8 cellular contexts compared by ENCODE assay signal in the genomic region with DNA sequence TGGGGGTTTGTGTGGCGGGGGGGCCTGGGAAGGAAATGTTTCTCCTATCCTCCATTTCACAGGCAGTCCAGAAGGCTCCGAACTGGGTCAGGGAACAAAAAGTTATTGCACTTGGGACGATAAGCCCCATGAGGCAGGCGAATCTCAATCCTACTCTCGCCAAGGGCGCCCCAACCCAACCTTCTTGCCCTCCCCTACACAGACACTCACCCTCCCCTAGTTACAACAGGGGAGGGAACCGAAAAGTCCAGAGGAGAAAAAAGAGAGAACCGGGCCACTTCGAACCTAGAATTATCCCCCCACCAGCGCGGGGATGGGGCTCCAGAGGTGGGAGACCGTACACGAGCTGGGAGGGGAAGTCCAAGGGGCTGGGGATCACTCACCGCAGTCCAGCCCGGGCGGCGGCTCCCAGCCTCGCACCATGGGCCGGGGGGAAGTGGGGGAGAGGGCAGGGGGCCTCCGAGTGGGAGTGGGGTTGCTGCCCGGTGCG. TPM values are rescaled to one million over a fixed set of nuclear protein-coding genes. Genes with fewer than 3 reads are reported as not detected.
A peak's percentile ranks its signal among the peaks of the same experiment; 100 is the strongest.
DNase-seq lines count a peak whose midpoint lies in the region; ATAC-seq and TF ChIP-seq lines count a peak whose summit lies in the region.

No MANE protein-coding gene starts in this region.

- H3K9ac ChIP-seq in rectal smooth muscle tissue (ENCODE audit: low read length) = peak overlapping the region; percentile 86

- no peaks in the 10 kb centered on the region for H3K9me3 Mint-ChIP-seq in activated CD4-positive, alpha-beta memory T cell treated with anti-CD3 and anti-CD28 coated beads, Interleukin-2, amount 10 ng/mL, durations not matched to agents 7 days and 5 days

- POLR2A ChIA-PET in AG04449 (lab: Yijun Ruan, JAX) = interaction anchor here (1.6 to 2.5 kb wide), 3 partner anchors 17 to 36 kb away, joined by 4 to 16 read pairs (median 9); partner anchors contain the start of genes BCL2L2, PABPN1 and PPP1R3E
- POLR2A ChIA-PET in activated CD4-positive, alpha-beta memory T cell treated with anti-CD3 and anti-CD28 coated beads, Interleukin-2, amount 10 ng/mL, durations not matched to agents 7 days and 5 days (lab: Charles Lee) = interaction anchor here (0.9 to 3.8 kb wide), 7 partner anchors 11 to 257 kb away, joined by 3 to 62 read pairs (median 5); partner anchors contain the start of genes ACIN1, BCL2L2, C14orf119 and PABPN1

- CTCF ChIA-PET in AG04449 (lab: Yijun Ruan, JAX) = interaction anchor here (1.4 to 19.3 kb wide), 3 partner anchors 10 to 36 kb away, joined by 3 to 300 read pairs (median 23); partner anchors contain the start of genes BCL2L2 and PPP1R3E
- CTCF ChIA-PET in activated CD4-positive, alpha-beta memory T cell treated with anti-CD3 and anti-CD28 coated beads, Interleukin-2, amount 10 ng/mL, durations not matched to agents 7 days and 5 days (lab: Charles Lee) = interaction anchor here (1.2 to 7.3 kb wide), 5 partner anchors 13 to 299 kb away, joined by 4 to 78 read pairs (median 10); partner anchors contain the start of genes PABPN1 and PPP1R3E

- ATAC-seq in GM19025 (IDR thresholded peaks at IDR 0.05; ENCODE audit: low read depth, unreplicated experiment) (peak; percentile 21), HG03175 (IDR thresholded peaks at IDR 0.05; ENCODE audit: unreplicated experiment) (peak; percentile 23), Right ventricle myocardium superior (ENCODE audit: poor library complexity) (peak; percentile 49)

- peak overlapping the region; percentile 89 for H3K4me3 Mint-ChIP-seq in activated CD4-positive, alpha-beta memory T cell treated with anti-CD3 and anti-CD28 coated beads, Interleukin-2, amount 10 ng/mL, durations not matched to agents 7 days and 5 days

- peaks cover 8% of the 10 kb centered on the region for H3K4me1 ChIP-seq in rectal smooth muscle tissue (ENCODE audit: control insufficient read depth, insufficient read depth, low read length)

- in situ Hi-C loops in KBM-7 (cut with MboI; ENCODE audit: low pct_unique_long_range_greater_than_20kb, low sequenced_read_pairs) = no loop called here

- peaks cover 2% of the 10 kb centered on the region for H3K36me3 Mint-ChIP-seq in activated CD4-positive, alpha-beta memory T cell treated with anti-CD3 and anti-CD28 coated beads, Interleukin-2, amount 10 ng/mL, durations not matched to agents 7 days and 5 days (ENCODE audit: low read depth)

- H3K27ac ChIP-seq in rectal smooth muscle tissue (ENCODE audit: low read depth, low read length) = peak overlapping the region; percentile 91

- peak overlapping the region; percentile 78 for H3K27ac Mint-ChIP-seq in activated CD4-positive, alpha-beta memory T cell treated with anti-CD3 and anti-CD28 coated beads, Interleukin-2, amount 10 ng/mL, durations not matched to agents 7 days and 5 days

- H3K27me3 ChIP-seq in rectal smooth muscle tissue (ENCODE audit: control insufficient read depth, insufficient read depth, low read length) = no peaks in the 10 kb centered on the region

- intact Hi-C loops in Right ventricle myocardium superior (cut with DNase I) = no loop called here

- H3K4me3 ChIP-seq in AG04449 (ENCODE audit: low read depth, low read length) = peak overlapping the region; percentile 83
- peak overlapping the region; percentile 85 for H3K4me3 ChIP-seq in rectal smooth muscle tissue (ENCODE audit: low read length)

- no peaks in the 10 kb centered on the region for H3K36me3 ChIP-seq in rectal smooth muscle tissue (ENCODE audit: control insufficient read depth, insufficient read depth, low read length)

- DNase-seq in AG04449 (ENCODE audit: low read depth, low spot score) = no peak
- DNase-seq in activated CD4-positive, alpha-beta memory T cell treated with anti-CD3 and anti-CD28 coated beads, Interleukin-2, amount 10 ng/mL, durations not matched to agents 7 days and 5 days = no peak
- DNase-seq in Right ventricle myocardium superior = no peak
- no peak for DNase-seq in effector CD8-positive, alpha-beta T cell (lab: John Stamatoyannopoulos, UW)
- DNase-seq in KBM-7 = no peak

- H3K4me1 Mint-ChIP-seq in activated CD4-positive, alpha-beta memory T cell treated with anti-CD3 and anti-CD28 coated beads, Interleukin-2, amount 10 ng/mL, durations not matched to agents 7 days and 5 days = peaks cover 28% of the 10 kb centered on the region

- H3K27me3 Mint-ChIP-seq in activated CD4-positive, alpha-beta memory T cell treated with anti-CD3 and anti-CD28 coated beads, Interleukin-2, amount 10 ng/mL, durations not matched to agents 7 days and 5 days = no peaks in the 10 kb centered on the region

- TF ChIP-seq CTCF in AG04449 (IDR thresholded peaks at IDR 0.05; ENCODE audit: insufficient read depth, low read length, missing control alignments) = no peak

RNA-seq across cellular contexts. Expression of gene HOMEZ, which starts 0.4 kb away (rescaled TPM):
- total RNA-seq in activated CD4-positive, alpha-beta memory T cell treated with anti-CD3 and anti-CD28 coated beads, Interleukin-2, amount 10 ng/mL, durations not matched to agents 7 days and 5 days = 10 to 100 TPM; 11.7 to 11.9 TPM
- 6.5 TPM for total RNA-seq in Right ventricle myocardium superior

RNA-seq across cellular contexts. Expression of gene PPP1R3E, which starts 17.1 kb away (rescaled TPM):
- 10 to 100 TPM; 29.7 to 34.4 TPM for total RNA-seq in activated CD4-positive, alpha-beta memory T cell treated with anti-CD3 and anti-CD28 coated beads, Interleukin-2, amount 10 ng/mL, durations not matched to agents 7 days and 5 days
- 6.7 TPM for total RNA-seq in Right ventricle myocardium superior

RNA-seq across cellular contexts. Expression of gene BCL2L2, which starts 21.1 kb away (rescaled TPM):
- 1 to 10 TPM; 2.1 to 4.1 TPM for total RNA-seq in activated CD4-positive, alpha-beta memory T cell treated with anti-CD3 and anti-CD28 coated beads, Interleukin-2, amount 10 ng/mL, durations not matched to agents 7 days and 5 days
- total RNA-seq in Right ventricle myocardium superior = 37.3 TPM

RNA-seq across cellular contexts. Expression of gene PABPN1, which starts 35.7 kb away (rescaled TPM):
- total RNA-seq in activated CD4-positive, alpha-beta memory T cell treated with anti-CD3 and anti-CD28 coated beads, Interleukin-2, amount 10 ng/mL, durations not matched to agents 7 days and 5 days = 100 to 1,000 TPM; 194 to 198 TPM
- total RNA-seq in Right ventricle myocardium superior = 67.7 TPM

RNA-seq across cellular contexts. Expression of gene RNF212B, which starts 47.8 kb away (rescaled TPM):
- total RNA-seq in activated CD4-positive, alpha-beta memory T cell treated with anti-CD3 and anti-CD28 coated beads, Interleukin-2, amount 10 ng/mL, durations not matched to agents 7 days and 5 days = not detected
- total RNA-seq in Right ventricle myocardium superior = not detected
